10 cellular contexts compared by ENCODE assay signal in genomic region chr10:12606461-12606860, GRCh38.
DNase-seq lines count a peak whose midpoint lies in the region; ATAC-seq lines count a peak whose summit lies in the region.
"Had no signal": no experiment of that assay in that cellular context is flagged by ENCODE, and none has a peak within 500 bp of the region (broad histone marks: within the 10 kb centered on the region; RNA-seq: fewer than 3 reads in every experiment).

No MANE protein-coding gene starts in this region.

- no peaks in the 10 kb centered on the region for H3K36me3 ChIP-seq in esophagus (ENCODE audit: control insufficient read depth in 2 of 2, insufficient read depth in 2 of 2, low read length in 1 of 2)

- WGBS in esophagus, 2 donors = 52 to 53% methylated on average over 12 of the region's 12 CpGs

- peaks cover 0 to 13% of the 10 kb centered on the region in 2 donors for H3K4me1 ChIP-seq in esophagus (ENCODE audit: control insufficient read depth in 2 of 2, insufficient read depth in 2 of 2, low read length in 1 of 2)

- H3K36me3 Mint-ChIP-seq in activated naive CD4-positive, alpha-beta T cell treated with anti-CD3 and anti-CD28 coated beads for 36 hours (ENCODE audit: low read depth) = no peaks in the 10 kb centered on the region

- no peak for ATAC-seq in GM21619 (IDR thresholded peaks at IDR 0.05; ENCODE audit: unreplicated experiment)

- DNase-seq in activated naive CD4-positive, alpha-beta T cell treated with anti-CD3 and anti-CD28 coated beads for 36 hours = no peak
- DNase-seq in activated naive CD4-positive, alpha-beta T cell treated with anti-CD3 and anti-CD28 coated beads, Interleukin-2, amount 50 U/mL, for 16 hours = no peak
- DNase-seq in NCI-H748 treated with DMSO at 0.1 percent for 48 hours (lab: John Stamatoyannopoulos, UW) (peak; percentile 27), NAMALWA (ENCODE audit: low spot score) (no peak), kidney tubule cell (ENCODE audit: low spot score) (no peak)
- DNase-seq: NK-92 treated with Interleukin-12 subunit alpha and Interleukin-12 subunit beta, amount 100 ng/mL, for 24 hours had no signal

- H3K9me3 ChIP-seq in esophagus (ENCODE audit: control insufficient read depth in 2 of 2, insufficient read depth in 1 of 2, low read depth in 1 of 2, low read length in 1 of 2) = no peaks in the 10 kb centered on the region

- peak overlapping the region; percentile 85 to 95 for H3K27ac ChIP-seq in esophagus (ENCODE audit: low read depth in 2 of 2, low read length in 1 of 2)
- H3K27ac ChIP-seq in temporal lobe (ENCODE audit: low read depth, low read length) = peak overlapping the region; percentile 80

- no peaks in the 10 kb centered on the region for H3K27me3 Mint-ChIP-seq in activated naive CD4-positive, alpha-beta T cell treated with anti-CD3 and anti-CD28 coated beads for 36 hours (ENCODE audit: low read depth)

- intact Hi-C loops in activated naive CD4-positive, alpha-beta T cell treated with anti-CD3 and anti-CD28 coated beads for 36 hours (cut with micrococcal nuclease) = no loop called here

- H3K9me3 Mint-ChIP-seq in activated naive CD4-positive, alpha-beta T cell treated with anti-CD3 and anti-CD28 coated beads for 36 hours = no peaks in the 10 kb centered on the region
- H3K9me3 Mint-ChIP-seq: nephron had no signal

- peak overlapping the region; percentile 84 for H3K4me3 Mint-ChIP-seq in activated naive CD4-positive, alpha-beta T cell treated with anti-CD3 and anti-CD28 coated beads for 36 hours
- H3K4me3 Mint-ChIP-seq: nephron had no signal

- no peaks in the 10 kb centered on the region for H3K27me3 ChIP-seq in esophagus (ENCODE audit: control insufficient read depth in 1 of 2, insufficient read depth in 2 of 2, low read length in 2 of 2)

- CTCF ChIA-PET in activated naive CD4-positive, alpha-beta T cell treated with anti-CD3 and anti-CD28 coated beads for 36 hours (lab: Charles Lee) = interaction anchor here (0.7 to 1.1 kb wide), 2 partner anchors 11 to 101 kb away, joined by 3 read pairs; no protein-coding TSS in a partner anchor

- peak overlapping the region in 1 of 2 donors; percentile 45 for H3K4me3 ChIP-seq in esophagus (ENCODE audit: low read depth in 1 of 2, low read length in 2 of 2)

- H3K27ac Mint-ChIP-seq in activated naive CD4-positive, alpha-beta T cell treated with anti-CD3 and anti-CD28 coated beads for 36 hours = peak overlapping the region; percentile 96

- peaks cover 14% of the 10 kb centered on the region for H3K4me1 Mint-ChIP-seq in activated naive CD4-positive, alpha-beta T cell treated with anti-CD3 and anti-CD28 coated beads for 36 hours (ENCODE audit: low read depth)
- H3K4me1 Mint-ChIP-seq: nephron had no signal
